ENCODE assay signal across 21 cellular contexts in the genomic region with DNA sequence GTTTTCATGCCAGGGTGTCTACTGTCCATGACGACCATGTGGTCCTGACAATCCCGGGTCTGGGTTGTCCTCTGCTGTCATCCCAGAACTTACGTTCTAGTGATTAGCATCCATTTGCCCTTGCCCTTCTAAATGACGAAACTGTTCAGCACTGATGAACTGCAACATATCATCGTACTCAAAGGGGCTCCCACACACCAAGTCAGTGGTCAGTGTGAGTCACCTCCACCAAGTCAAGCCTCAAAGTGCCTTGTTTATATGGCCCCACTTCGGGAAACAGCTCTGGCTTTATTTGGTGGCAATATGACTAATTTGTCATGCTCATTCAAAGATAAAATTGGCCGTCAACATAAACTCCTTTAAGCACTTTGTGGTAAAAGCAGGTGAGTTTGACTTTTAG.
DNase-seq lines count a peak whose midpoint lies in the region; TF ChIP-seq lines count a peak whose summit lies in the region.
"Had no signal": no experiment of that assay in that cellular context is flagged by ENCODE, and none has a peak within 500 bp of the region (broad histone marks: within the 10 kb centered on the region; RNA-seq: fewer than 3 reads in every experiment).

No MANE protein-coding gene starts in this region.

- H3K4me2 ChIP-seq in neural progenitor cell: no peak overlapping the region

- no peak overlapping the region for H2AFZ ChIP-seq in neural progenitor cell (replicated peaks)

- H3K27me3 ChIP-seq in brain microvascular endothelial cell (replicated peaks) (no peaks in the 10 kb centered on the region), neural progenitor cell (no peaks in the 10 kb centered on the region)
- H3K27me3 ChIP-seq: Peyer's patch had no signal

- no peaks in the 10 kb centered on the region for H3K4me1 ChIP-seq in neural progenitor cell
- H3K4me1 ChIP-seq: Peyer's patch had no signal

- H3K27ac Mint-ChIP-seq in neural progenitor cell: peak overlapping the region; percentile 21
- H3K27ac Mint-ChIP-seq: B cell; CD4-positive, alpha-beta T cell had no signal

- no peaks in the 10 kb centered on the region for H3F3A ChIP-seq in neural progenitor cell (ENCODE audit: low read depth)

- H3K9me3 Mint-ChIP-seq in neural progenitor cell: no peaks in the 10 kb centered on the region
- H3K9me3 Mint-ChIP-seq: CD4-positive, alpha-beta T cell had no signal

- peaks cover 15% of the 10 kb centered on the region for H3K4me1 Mint-ChIP-seq in neural progenitor cell
- H3K4me1 Mint-ChIP-seq: B cell had no signal

- peak; percentile 40 for DNase-seq in ELR (ENCODE audit: low read depth)
- DNase-seq in RPMI7951 (ENCODE audit: low read depth): peak; percentile 85
- peak; percentile 39 for DNase-seq in brain microvascular endothelial cell
- no peak for DNase-seq in neural progenitor cell (ENCODE audit: low spot score)
- no peak for DNase-seq in germinal center (ENCODE audit: low spot score)
- no peak for DNase-seq in D341Med (ENCODE audit: low spot score)
- no peak for DNase-seq in SKM-1 treated with dmso at 0.1 percent for 144 hours (lab: John Stamatoyannopoulos, UW; ENCODE audit: unreplicated experiment)
- DNase-seq: CD4-positive, alpha-beta T cell; DMS79 treated with DMSO at 0.1 percent for 48 hours; GDM1; HCEC 1CT; MM.1S; NCI-H1092 treated with DMSO at 0.1 percent for 48 hours; NCI-H1694; NCI-H2107; NCI-H2227 treated with DMSO at 0.1 percent for 48 hours; NCI-H524 treated with DMSO at 0.1 percent for 48 hours; Peyer's patch; SHP77 had no signal

- H3K36me3 Mint-ChIP-seq in neural progenitor cell: no peaks in the 10 kb centered on the region

- H4K20me1 ChIP-seq in neural progenitor cell (ENCODE audit: low read depth): no peaks in the 10 kb centered on the region

- no peak overlapping the region for H3K4me3 Mint-ChIP-seq in neural progenitor cell
- H3K4me3 Mint-ChIP-seq: B cell; CD4-positive, alpha-beta T cell had no signal

- H3K9ac ChIP-seq in neural progenitor cell: no peak overlapping the region

- in situ Hi-C loops in brain microvascular endothelial cell (cut with HindIII; ENCODE audit: low pct_ligation_motif_present, low sequenced_read_pairs): no loop called here

- H3K27me3 Mint-ChIP-seq in neural progenitor cell (ENCODE audit: insufficient read depth, low read depth): peaks cover 11% of the 10 kb centered on the region

- peak overlapping the region; percentile 73 for H3K27ac ChIP-seq in brain microvascular endothelial cell
- H3K27ac ChIP-seq in neural progenitor cell: no peak overlapping the region
- H3K27ac ChIP-seq: Peyer's patch had no signal

- no peaks in the 10 kb centered on the region for H3K79me2 ChIP-seq in neural progenitor cell (ENCODE audit: low read depth)

- no peak for TF ChIP-seq CTCF in brain microvascular endothelial cell (IDR thresholded peaks at IDR 0.05; ENCODE audit: low read depth, low read length, missing control alignments)
- no peak for TF ChIP-seq CTCF in neural progenitor cell (IDR thresholded peaks at IDR 0.05)

- H3K4me3 ChIP-seq in brain microvascular endothelial cell (ENCODE audit: low read depth, low read length): no peak overlapping the region
- H3K4me3 ChIP-seq in neural progenitor cell: no peak overlapping the region
- H3K4me3 ChIP-seq: GM12878, Peyer's patch had no signal

- no peaks in the 10 kb centered on the region for H3K9me3 ChIP-seq in neural progenitor cell (ENCODE audit: low read depth)
- H3K9me3 ChIP-seq: Peyer's patch had no signal

- H3K36me3 ChIP-seq in brain microvascular endothelial cell (replicated peaks) (no peaks in the 10 kb centered on the region), neural progenitor cell (no peaks in the 10 kb centered on the region)
- H3K36me3 ChIP-seq: Peyer's patch had no signal

Comparison
In these comparisons a context has a peak if more than half of its experiments do, and no peak if none do; other contexts are left out.
1. DNase-seq: peak in ELR (single experiment), RPMI7951 (single experiment) and brain microvascular endothelial cell (single experiment); none in neural progenitor cell (single experiment), germinal center (single experiment), D341Med (single experiment) and SKM-1 treated with dmso at 0.1 percent for 144 hours (single experiment).